ENCODE assay signal across 25 cellular contexts in the genomic region with DNA sequence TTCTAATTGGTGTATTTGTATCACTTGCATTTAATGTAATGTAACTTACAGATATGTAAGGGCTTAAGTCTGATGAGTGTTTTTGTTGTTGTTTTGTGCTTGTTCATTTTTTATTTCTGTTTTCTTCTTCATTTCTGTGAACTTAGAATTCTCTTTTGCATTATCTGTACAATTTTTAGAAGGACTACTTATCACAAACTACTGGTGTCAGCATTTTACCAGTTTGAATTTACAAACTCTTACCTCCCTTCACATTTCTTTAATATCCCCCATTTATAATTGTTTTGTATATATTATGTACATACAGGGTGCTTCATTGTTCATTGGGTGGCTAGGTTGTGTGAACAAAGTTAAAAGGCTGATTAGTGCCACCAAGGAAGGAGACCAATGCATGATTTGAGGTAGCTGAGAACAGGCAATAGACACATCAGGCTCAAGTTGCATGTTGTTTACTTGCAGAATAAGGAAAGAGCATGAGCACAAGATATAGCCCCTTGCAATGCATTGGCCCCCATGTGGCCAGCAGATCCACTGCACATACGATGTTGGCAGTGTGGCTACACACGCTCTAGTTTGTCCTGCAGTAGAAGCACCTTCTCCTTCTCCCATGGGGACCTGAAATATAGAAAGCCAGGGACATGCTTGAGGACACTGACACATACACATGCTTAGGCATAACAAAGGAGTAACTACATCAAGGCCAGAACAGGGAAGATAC.
"Had no signal": no experiment of that assay in that cellular context is flagged by ENCODE, and none has a peak within 500 bp of the region (broad histone marks: within the 10 kb centered on the region; RNA-seq: fewer than 3 reads in every experiment).

No MANE protein-coding gene starts in this region.

- H3K27ac ChIP-seq: body of pancreas, ovary, psoas muscle, stomach, vagina had no signal

- DNase-seq: activated B cell treated with CpG ODN at 0.5 μM for 24 hours; activated CD4-positive, alpha-beta memory T cell treated with anti-CD3 and anti-CD28 coated beads for 36 hours; activated CD4-positive, alpha-beta T cell treated with anti-CD3 and anti-CD28 coated beads for 4 hours; activated CD8-positive, alpha-beta memory T cell treated with anti-CD3 and anti-CD28 coated beads, Interleukin-2, amount 10 ng/mL, durations not matched to agents 7 days and 5 days; activated naive CD4-positive, alpha-beta T cell treated with Interleukin-2 at 50 U/mL for 16 hours; activated naive CD8-positive, alpha-beta T cell treated with anti-CD3 and anti-CD28 coated beads, Interleukin-2, amount 10 ng/mL, durations not matched to agents 7 days and 5 days; activated T-cell treated with anti-CD3 and anti-CD28 coated beads, Interleukin-2, amount 50 U/mL, for 1 hour; amygdala; body of pancreas; caudate nucleus; effector memory CD8-positive, alpha-beta T cell; naive thymus-derived CD4-positive, alpha-beta T cell; ovary; psoas muscle; right cardiac atrium; small intestine; stimulated activated CD4-positive, alpha-beta T cell treated with anti-CD3 and anti-CD28 coated beads, Interleukin-15, amount 100 ng/mL, for 24 hours; stimulated activated CD4-positive, alpha-beta T cell treated with anti-CD3 and anti-CD28 coated beads, Interleukin-4, amount 100 ng/mL, for 1 hour; stomach; trophoblast cell had no signal

- ATAC-seq: activated CD8-positive, alpha-beta memory T cell treated with anti-CD3 and anti-CD28 coated beads, Interleukin-2, amount 10 ng/mL, durations not matched to agents 7 days and 5 days; body of pancreas; effector memory CD8-positive, alpha-beta T cell; naive thymus-derived CD4-positive, alpha-beta T cell; psoas muscle; right cardiac atrium; stimulated activated effector memory CD8-positive, alpha-beta T cell treated with anti-CD3 and anti-CD28 coated beads, Interleukin-12 subunit alpha, Interleukin-12 subunit beta, amount 100 ng/mL, for 72 hours had no signal

- H3K4me3 Mint-ChIP-seq: activated B cell treated with CpG ODN at 0.5 μM for 24 hours; activated CD4-positive, alpha-beta memory T cell treated with anti-CD3 and anti-CD28 coated beads for 36 hours; activated CD8-positive, alpha-beta memory T cell treated with anti-CD3 and anti-CD28 coated beads, Interleukin-2, amount 10 ng/mL, durations not matched to agents 7 days and 5 days; activated naive CD8-positive, alpha-beta T cell treated with anti-CD3 and anti-CD28 coated beads, Interleukin-2, amount 10 ng/mL, durations not matched to agents 7 days and 5 days; effector memory CD8-positive, alpha-beta T cell; memory B cell; naive thymus-derived CD4-positive, alpha-beta T cell; stimulated activated effector memory CD8-positive, alpha-beta T cell treated with anti-CD3 and anti-CD28 coated beads, Interleukin-12 subunit alpha, Interleukin-12 subunit beta, amount 100 ng/mL, for 72 hours had no signal

- FAIRE-seq: small intestine, TTC549 had no signal

- H3K27me3 ChIP-seq: body of pancreas, ovary, stomach, vagina had no signal

- H3K27me3 Mint-ChIP-seq: activated B cell treated with CpG ODN at 0.5 μM for 24 hours; activated CD8-positive, alpha-beta memory T cell treated with anti-CD3 and anti-CD28 coated beads, Interleukin-2, amount 10 ng/mL, durations not matched to agents 7 days and 5 days; memory B cell had no signal

- H3K4me1 Mint-ChIP-seq: activated B cell treated with CpG ODN at 0.5 μM for 24 hours; activated CD8-positive, alpha-beta memory T cell treated with anti-CD3 and anti-CD28 coated beads, Interleukin-2, amount 10 ng/mL, durations not matched to agents 7 days and 5 days; activated naive CD8-positive, alpha-beta T cell treated with anti-CD3 and anti-CD28 coated beads, Interleukin-2, amount 10 ng/mL, durations not matched to agents 7 days and 5 days; memory B cell; naive thymus-derived CD4-positive, alpha-beta T cell; stimulated activated effector memory CD8-positive, alpha-beta T cell treated with anti-CD3 and anti-CD28 coated beads, Interleukin-12 subunit alpha, Interleukin-12 subunit beta, amount 100 ng/mL, for 72 hours had no signal

- H3K36me3 Mint-ChIP-seq: activated CD4-positive, alpha-beta memory T cell treated with anti-CD3 and anti-CD28 coated beads for 36 hours; activated CD8-positive, alpha-beta memory T cell treated with anti-CD3 and anti-CD28 coated beads, Interleukin-2, amount 10 ng/mL, durations not matched to agents 7 days and 5 days; activated naive CD8-positive, alpha-beta T cell treated with anti-CD3 and anti-CD28 coated beads, Interleukin-2, amount 10 ng/mL, durations not matched to agents 7 days and 5 days; stimulated activated effector memory CD8-positive, alpha-beta T cell treated with anti-CD3 and anti-CD28 coated beads, Interleukin-12 subunit alpha, Interleukin-12 subunit beta, amount 100 ng/mL, for 72 hours had no signal

- H3K36me3 ChIP-seq: ovary, stomach, vagina had no signal

- H3K9me3 ChIP-seq: psoas muscle, vagina had no signal

- H3K27ac Mint-ChIP-seq: activated B cell treated with CpG ODN at 0.5 μM for 24 hours; activated CD4-positive, alpha-beta memory T cell treated with anti-CD3 and anti-CD28 coated beads for 36 hours; activated CD8-positive, alpha-beta memory T cell treated with anti-CD3 and anti-CD28 coated beads, Interleukin-2, amount 10 ng/mL, durations not matched to agents 7 days and 5 days; activated naive CD8-positive, alpha-beta T cell treated with anti-CD3 and anti-CD28 coated beads, Interleukin-2, amount 10 ng/mL, durations not matched to agents 7 days and 5 days; activated T-helper 2 cell treated with anti-CD3 and anti-CD28 coated beads, Interferon-gamma antibody, Interleukin-2, Interleukin-4, amounts not matched to agents 10 μg/mL and 5 μg/mL and 100 μg/mL, durations not matched to agents 14 hours and 24 hours and 36 hours; effector memory CD8-positive, alpha-beta T cell; memory B cell; naive thymus-derived CD4-positive, alpha-beta T cell; stimulated activated effector memory CD8-positive, alpha-beta T cell treated with anti-CD3 and anti-CD28 coated beads, Interleukin-12 subunit alpha, Interleukin-12 subunit beta, amount 100 ng/mL, for 72 hours had no signal

- H3K4me1 ChIP-seq: body of pancreas, psoas muscle, stomach, vagina had no signal

- H3K4me3 ChIP-seq: body of pancreas, ovary, psoas muscle, stomach, vagina had no signal
